ENCODE assay signal across 24 cellular contexts in genomic region chr15:50800715-50801114, GRCh38. TPM values are rescaled to one million over a fixed set of nuclear protein-coding genes. Genes with fewer than 3 reads are reported as not detected.
DNase-seq lines count a peak whose midpoint lies in the region; ATAC-seq and TF ChIP-seq lines count a peak whose summit lies in the region.
"Had no signal": no experiment of that assay in that cellular context is flagged by ENCODE, and none has a peak within 500 bp of the region (broad histone marks: within the 10 kb centered on the region; RNA-seq: fewer than 3 reads in every experiment).

No MANE protein-coding gene starts in this region.

- no peak overlapping the region for H3K9ac ChIP-seq in colonic mucosa (ENCODE audit: low read depth in 2 of 2, low read length in 2 of 2)

- DNase-seq in activated naive CD4-positive, alpha-beta T cell treated with Interleukin-2 at 50 U/mL for 16 hours: no peak
- DNase-seq in colonic mucosa: peak; percentile 15
- no peak for DNase-seq in NCI-H2196 (lab: John Stamatoyannopoulos, UW; ENCODE audit: unreplicated experiment)
- DNase-seq: CD4-positive, CD25-positive, alpha-beta regulatory T cell; IMR-90; Karpas-422; MG63; NCI-H1105; NCI-H1694; NCI-H345; NCI-H526 treated with DMSO at 0.1 percent for 48 hours; NK-92 treated with Interleukin-12 subunit alpha and Interleukin-12 subunit beta, amount 100 ng/mL, for 24 hours; OCI-M1; SHP77 treated with DMSO at 0.1 percent for 48 hours had no signal

- H3K4me1 Mint-ChIP-seq in activated naive CD4-positive, alpha-beta T cell treated with anti-CD3 and anti-CD28 coated beads, Interleukin-2, amount 50 U/mL, for 24 hours: no peaks in the 10 kb centered on the region
- H3K4me1 Mint-ChIP-seq: B cell; CD4-positive, CD25-positive, alpha-beta regulatory T cell; GM23338 had no signal

- H3K9me3 ChIP-seq in colonic mucosa: no peaks in the 10 kb centered on the region
- H3K9me3 ChIP-seq: MG63 had no signal

- H3K36me3 Mint-ChIP-seq in activated naive CD4-positive, alpha-beta T cell treated with anti-CD3 and anti-CD28 coated beads, Interleukin-2, amount 50 U/mL, for 24 hours: no peaks in the 10 kb centered on the region
- H3K36me3 Mint-ChIP-seq: CD4-positive, CD25-positive, alpha-beta regulatory T cell had no signal

- H3K4me1 ChIP-seq in colonic mucosa: peaks cover 9% of the 10 kb centered on the region

- no peak for TF ChIP-seq CTCF in colonic mucosa (IDR thresholded peaks at IDR 0.05)

- no peak overlapping the region for H3K4me3 ChIP-seq in colonic mucosa
- H3K4me3 ChIP-seq: GM23338, MG63 had no signal

- ATAC-seq in GM18867 (IDR thresholded peaks at IDR 0.05; ENCODE audit: unreplicated experiment) (peak; percentile 55), HG02885 (IDR thresholded peaks at IDR 0.05; ENCODE audit: poor library complexity, unreplicated experiment) (peak; percentile 54), GM21447 (IDR thresholded peaks at IDR 0.05; ENCODE audit: unreplicated experiment) (no peak), GM18520 (IDR thresholded peaks at IDR 0.05; ENCODE audit: unreplicated experiment) (no peak)
- ATAC-seq: GM23338, HCT116, SK-N-SH treated with all-trans-retinoic acid at 6 μM for 48 hours had no signal

- intact Hi-C loops in colonic mucosa (cut with DNase I): no loop called here

- H3K27me3 Mint-ChIP-seq in activated naive CD4-positive, alpha-beta T cell treated with anti-CD3 and anti-CD28 coated beads, Interleukin-2, amount 50 U/mL, for 24 hours: no peaks in the 10 kb centered on the region
- H3K27me3 Mint-ChIP-seq: B cell had no signal

- H3K27ac ChIP-seq in colonic mucosa: no peak overlapping the region
- H3K27ac ChIP-seq: 22Rv1 had no signal

- no peaks in the 10 kb centered on the region for H3K9me3 Mint-ChIP-seq in activated naive CD4-positive, alpha-beta T cell treated with anti-CD3 and anti-CD28 coated beads, Interleukin-2, amount 50 U/mL, for 24 hours
- H3K9me3 Mint-ChIP-seq: CD4-positive, CD25-positive, alpha-beta regulatory T cell; GM23338 had no signal

- peak overlapping the region; percentile 23 for H3K27ac Mint-ChIP-seq in activated naive CD4-positive, alpha-beta T cell treated with anti-CD3 and anti-CD28 coated beads, Interleukin-2, amount 50 U/mL, for 24 hours
- H3K27ac Mint-ChIP-seq: B cell; CD4-positive, CD25-positive, alpha-beta regulatory T cell; GM23338 had no signal

- no peak overlapping the region for H3K4me3 Mint-ChIP-seq in activated naive CD4-positive, alpha-beta T cell treated with anti-CD3 and anti-CD28 coated beads, Interleukin-2, amount 50 U/mL, for 24 hours
- H3K4me3 Mint-ChIP-seq: B cell; CD4-positive, CD25-positive, alpha-beta regulatory T cell; GM23338 had no signal

- no peaks in the 10 kb centered on the region for H3K27me3 ChIP-seq in colonic mucosa
- H3K27me3 ChIP-seq: MG63 had no signal

- no peaks in the 10 kb centered on the region for H3K36me3 ChIP-seq in colonic mucosa
- H3K36me3 ChIP-seq: MG63 had no signal

RNA-seq across cellular contexts. Expression of gene SPPL2A, which starts 35.2 kb away (rescaled TPM):
- total RNA-seq in colonic mucosa: 100 to 1,000 TPM; 190 to 308 TPM

Comparison
In these comparisons a context has a peak if more than half of its experiments do, and no peak if none do; other contexts are left out.
1. ATAC-seq: peak in GM18867 (single experiment) and HG02885 (single experiment); none in GM21447 (single experiment) and GM18520 (single experiment).